ENCODE assay signal across 9 cellular contexts in the genomic region with DNA sequence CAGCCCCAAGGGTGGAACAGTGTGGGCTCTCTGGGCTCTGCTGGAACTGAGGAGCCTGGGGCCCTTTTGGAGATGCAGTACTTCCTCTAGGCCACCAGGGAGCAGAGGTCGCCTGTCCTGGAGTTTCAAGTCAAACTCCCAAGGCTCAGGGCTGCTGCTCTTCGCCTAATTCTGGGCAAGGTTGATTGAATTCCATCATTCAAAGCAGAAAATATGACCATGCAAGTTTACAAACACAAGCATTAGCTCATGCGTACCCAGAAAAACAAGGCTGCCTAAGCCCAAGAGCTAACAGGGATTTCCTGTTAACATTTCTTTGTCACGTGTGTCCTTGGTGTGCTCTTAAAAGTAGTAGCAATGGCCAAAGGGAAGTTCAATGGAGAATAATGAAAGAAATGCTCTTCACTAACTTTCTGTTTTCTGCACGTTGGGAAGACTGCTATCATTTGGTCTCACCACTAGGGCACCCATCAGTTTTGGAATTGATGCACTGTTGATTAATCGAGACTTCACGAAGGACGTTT. TPM values are rescaled to one million over a fixed set of nuclear protein-coding genes. Genes with fewer than 3 reads are reported as not detected.
DNase-seq lines count a peak whose midpoint lies in the region; TF ChIP-seq lines count a peak whose summit lies in the region.
"Had no signal": no experiment of that assay in that cellular context is flagged by ENCODE, and none has a peak within 500 bp of the region (broad histone marks: within the 10 kb centered on the region; RNA-seq: fewer than 3 reads in every experiment).

No MANE protein-coding gene starts in this region.

- H3K4me3 Mint-ChIP-seq in activated naive CD4-positive, alpha-beta T cell treated with anti-CD3 and anti-CD28 coated beads for 36 hours = no peak overlapping the region
- H3K4me3 Mint-ChIP-seq in glutamatergic neuron (ENCODE audit: unreplicated experiment) (no peak overlapping the region), progenitor cell of endocrine pancreas (ENCODE audit: low read depth) (no peak overlapping the region)
- H3K4me3 Mint-ChIP-seq: activated naive CD8-positive, alpha-beta T cell had no signal

- H3K27me3 Mint-ChIP-seq in activated naive CD4-positive, alpha-beta T cell treated with anti-CD3 and anti-CD28 coated beads for 36 hours (ENCODE audit: low read depth) = no peaks in the 10 kb centered on the region
- H3K27me3 Mint-ChIP-seq in glutamatergic neuron (ENCODE audit: unreplicated experiment) (peaks cover 21% of the 10 kb centered on the region), progenitor cell of endocrine pancreas (peaks cover 17% of the 10 kb centered on the region)
- H3K27me3 Mint-ChIP-seq: activated naive CD8-positive, alpha-beta T cell had no signal

- no peaks in the 10 kb centered on the region for H3K4me1 Mint-ChIP-seq in activated naive CD4-positive, alpha-beta T cell treated with anti-CD3 and anti-CD28 coated beads for 36 hours (ENCODE audit: low read depth)
- H3K4me1 Mint-ChIP-seq in glutamatergic neuron (ENCODE audit: low read depth, unreplicated experiment) = peaks cover 31% of the 10 kb centered on the region
- H3K4me1 Mint-ChIP-seq in progenitor cell of endocrine pancreas (ENCODE audit: low read depth) = peaks cover 4% of the 10 kb centered on the region

- no peak overlapping the region for H3K4me3 ChIP-seq in SJCRH30

- peaks cover 14% of the 10 kb centered on the region; the same call in 1 of the 2 replicates for H3K4me1 ChIP-seq in SJCRH30

- H3K27ac ChIP-seq in SJCRH30 = no peak overlapping the region

- no peaks in the 10 kb centered on the region for H3K9me3 Mint-ChIP-seq in activated naive CD4-positive, alpha-beta T cell treated with anti-CD3 and anti-CD28 coated beads for 36 hours
- peaks cover 18% of the 10 kb centered on the region for H3K9me3 Mint-ChIP-seq in glutamatergic neuron (ENCODE audit: unreplicated experiment)
- no peaks in the 10 kb centered on the region for H3K9me3 Mint-ChIP-seq in progenitor cell of endocrine pancreas (ENCODE audit: low read depth)

- CTCF ChIA-PET in activated naive CD4-positive, alpha-beta T cell treated with anti-CD3 and anti-CD28 coated beads for 36 hours (lab: Charles Lee) = interaction anchor here (0.7 to 2.3 kb wide), 7 partner anchors 9 to 217 kb away, joined by 3 to 11 read pairs (median 3); no protein-coding TSS in a partner anchor

- no peaks in the 10 kb centered on the region for H3K27me3 ChIP-seq in SJCRH30

- TF ChIP-seq CTCF in GM20000 (IDR thresholded peaks at IDR 0.05; ENCODE audit: extremely low read depth, missing control alignments) (peak; percentile 58), glutamatergic neuron (IDR thresholded peaks at IDR 0.05; ENCODE audit: partially characterized antibody, unreplicated experiment) (peak; percentile 92), progenitor cell of endocrine pancreas (IDR thresholded peaks at IDR 0.05; ENCODE audit: unreplicated experiment) (peak; percentile 76)

- no peak overlapping the region for H3K27ac Mint-ChIP-seq in activated naive CD4-positive, alpha-beta T cell treated with anti-CD3 and anti-CD28 coated beads for 36 hours
- H3K27ac Mint-ChIP-seq in glutamatergic neuron (ENCODE audit: unreplicated experiment) = peak overlapping the region; percentile 33
- no peak overlapping the region for H3K27ac Mint-ChIP-seq in progenitor cell of endocrine pancreas
- H3K27ac Mint-ChIP-seq: activated naive CD8-positive, alpha-beta T cell had no signal

- intact Hi-C loops in activated naive CD4-positive, alpha-beta T cell treated with anti-CD3 and anti-CD28 coated beads for 36 hours (cut with micrococcal nuclease) = loop anchor here (1.0 to 2.0 kb wide), 4 partner anchors 23 to 278 kb away; no protein-coding TSS in a partner anchor

- H3K36me3 ChIP-seq in SJCRH30 = no peaks in the 10 kb centered on the region

- no peaks in the 10 kb centered on the region for H3K9me3 ChIP-seq in SJCRH30 (replicated peaks)

- DNase-seq in DMS153 treated with DMSO at 0.1 percent for 48 hours (lab: John Stamatoyannopoulos, UW; ENCODE audit: unreplicated experiment) = peak; percentile 54
- peak; percentile 84 for DNase-seq in GM20000 (ENCODE audit: low spot score)
- peak; percentile 20 for DNase-seq in HS-5 (ENCODE audit: low read depth)
- DNase-seq in SJCRH30 = peak; percentile 50 to 73
- peak; percentile 66 for DNase-seq in activated naive CD4-positive, alpha-beta T cell treated with anti-CD3 and anti-CD28 coated beads for 36 hours
- peak; percentile 61 for DNase-seq in glutamatergic neuron
- no peak for DNase-seq in progenitor cell of endocrine pancreas (ENCODE audit: low spot score, unreplicated experiment)
- DNase-seq in cerebellar nuclear complex (lab: John Stamatoyannopoulos, UW) = no peak

- H3K36me3 Mint-ChIP-seq in activated naive CD4-positive, alpha-beta T cell treated with anti-CD3 and anti-CD28 coated beads for 36 hours (ENCODE audit: low read depth) = no peaks in the 10 kb centered on the region
- H3K36me3 Mint-ChIP-seq in glutamatergic neuron (ENCODE audit: unreplicated experiment) = no peaks in the 10 kb centered on the region
- no peaks in the 10 kb centered on the region for H3K36me3 Mint-ChIP-seq in progenitor cell of endocrine pancreas (ENCODE audit: insufficient read depth)
- H3K36me3 Mint-ChIP-seq: activated naive CD8-positive, alpha-beta T cell had no signal

RNA-seq across cellular contexts. Expression of a gene that starts 20.1 kb away (rescaled TPM):
- 0.53 and 0.59 TPM in 2 replicates for total RNA-seq in SJCRH30 (2014; rRNA removed; shearing (Covaris generic))
- total RNA-seq in activated naive CD4-positive, alpha-beta T cell treated with anti-CD3 and anti-CD28 coated beads for 36 hours = under 1 TPM; 0.10 to 0.38 TPM
- 92.0 TPM for total RNA-seq in glutamatergic neuron (ENCODE audit: unreplicated experiment)
- total RNA-seq in progenitor cell of endocrine pancreas = 0.26 and 0.31 TPM in 2 replicates

RNA-seq across cellular contexts. Expression of a gene that starts 34.1 kb away (rescaled TPM):
- total RNA-seq in SJCRH30 (2014; rRNA removed; shearing (Covaris generic)) = not detected in 2 replicates
- total RNA-seq in activated naive CD4-positive, alpha-beta T cell treated with anti-CD3 and anti-CD28 coated beads for 36 hours = not detected
- total RNA-seq in glutamatergic neuron (ENCODE audit: unreplicated experiment) (not detected), progenitor cell of endocrine pancreas (not detected in 2 replicates)

Comparison
In these comparisons a context has a peak if more than half of its experiments do, and no peak if none do; other contexts are left out.
1. DNase-seq: peak in DMS153 treated with DMSO at 0.1 percent for 48 hours (single experiment), GM20000 (single experiment), HS-5 (single experiment), SJCRH30 (2 of 2), activated naive CD4-positive, alpha-beta T cell treated with anti-CD3 and anti-CD28 coated beads for 36 hours (single experiment) and glutamatergic neuron (single experiment); none in progenitor cell of endocrine pancreas (single experiment) and cerebellar nuclear complex (0 of 2).
2. RNA of a gene that starts 20.1 kb away (total RNA-seq): 92.0 TPM in glutamatergic neuron (single experiment); 0.53 to 0.59 TPM in SJCRH30, 0.10 to 0.38 TPM in activated naive CD4-positive, alpha-beta T cell treated with anti-CD3 and anti-CD28 coated beads for 36 hours and 0.26 to 0.31 TPM in progenitor cell of endocrine pancreas; every median in the first group is over 10 times any median in the second.
3. Peak in every context shown above with its lines, with median percentiles within 50 percentile points of each other: CTCF ChIP-seq.